In the genomic region with DNA sequence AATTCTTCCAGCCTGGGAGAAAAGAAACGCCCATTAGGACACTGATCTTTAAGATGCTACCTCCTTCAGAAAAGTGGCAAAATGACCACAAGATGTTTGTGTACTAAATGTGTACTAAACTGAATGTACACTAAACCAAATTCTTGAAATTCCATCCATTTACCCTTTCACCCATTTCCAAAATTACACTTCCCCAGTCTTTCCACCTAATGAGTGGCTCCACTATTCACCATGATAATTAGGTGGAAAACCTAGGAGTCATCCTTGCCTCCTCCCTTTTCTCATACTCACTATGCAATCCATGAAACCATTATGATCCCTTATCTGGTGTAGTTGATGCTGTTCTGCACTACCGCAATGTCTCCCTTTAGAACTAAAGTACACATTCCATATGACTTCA, we compare ENCODE assay signal across 15 cellular contexts.
DNase-seq lines count a peak whose midpoint lies in the region; ATAC-seq and TF ChIP-seq lines count a peak whose summit lies in the region.
"Had no signal": no experiment of that assay in that cellular context is flagged by ENCODE, and none has a peak within 500 bp of the region (broad histone marks: within the 10 kb centered on the region; RNA-seq: fewer than 3 reads in every experiment).

No MANE protein-coding gene starts in this region.

- no peak for ATAC-seq in CD8-positive, alpha-beta T cell
- no peak for ATAC-seq in HG02610 (IDR thresholded peaks at IDR 0.05; ENCODE audit: unreplicated experiment)

- H3K36me3 ChIP-seq in cardiac muscle cell (no peaks in the 10 kb centered on the region), left ventricle myocardium inferior (no peaks in the 10 kb centered on the region), mesenchymal stem cell (ENCODE audit: control insufficient read depth in 1 of 2, insufficient read depth in 2 of 2, low read depth in 1 of 2, low read length in 2 of 2) (no peaks in the 10 kb centered on the region)
- H3K36me3 ChIP-seq in CD8-positive, alpha-beta T cell (ENCODE audit: insufficient read depth, low read length), result no peaks in the 10 kb centered on the region

- H4K91ac ChIP-seq in mesenchymal stem cell (ENCODE audit: low read length), result peak overlapping the region; percentile 93

- H3K4me3 ChIP-seq in cardiac muscle cell (no peak overlapping the region), left ventricle myocardium inferior (no peak overlapping the region), mesenchymal stem cell (ENCODE audit: insufficient read depth in 1 of 2, low read depth in 1 of 2, low read length in 2 of 2) (no peak overlapping the region)
- H3K4me3 ChIP-seq in CD8-positive, alpha-beta T cell (ENCODE audit: low read depth, low read length), result no peak overlapping the region

- H3K23ac ChIP-seq in mesenchymal stem cell (ENCODE audit: low read length in 2 of 2), result no peak overlapping the region

- H3K9me3 Mint-ChIP-seq in type B pancreatic cell, result no peaks in the 10 kb centered on the region
- H3K9me3 Mint-ChIP-seq in CD8-positive, alpha-beta T cell, result no peaks in the 10 kb centered on the region
- H3K9me3 Mint-ChIP-seq: activated naive CD8-positive, alpha-beta T cell treated with anti-CD3 and anti-CD28 coated beads for 36 hours; neural crest cell; WTC11 had no signal

- CTCF ChIA-PET in CD8-positive, alpha-beta T cell (lab: Charles Lee), result no interaction called here

- no peak overlapping the region for H3K4me2 ChIP-seq in mesenchymal stem cell (ENCODE audit: low read length, poor library complexity, severe bottlenecking)

- H3K9me3 ChIP-seq in cardiac muscle cell (ENCODE audit: low read depth), result no peaks in the 10 kb centered on the region
- no peaks in the 10 kb centered on the region for H3K9me3 ChIP-seq in left ventricle myocardium inferior (replicated peaks)
- H3K9me3 ChIP-seq in mesenchymal stem cell (ENCODE audit: control insufficient read depth, low read length), result no peaks in the 10 kb centered on the region
- H3K9me3 ChIP-seq in CD8-positive, alpha-beta T cell (ENCODE audit: low read length), result no peaks in the 10 kb centered on the region

- peak overlapping the region; percentile 88 for H3K27ac ChIP-seq in cardiac muscle cell
- H3K27ac ChIP-seq in left ventricle myocardium inferior (replicated peaks), result no peak overlapping the region
- peak overlapping the region; percentile 88 for H3K27ac ChIP-seq in mesenchymal stem cell (ENCODE audit: low read length, poor library complexity, severe bottlenecking)
- no peak overlapping the region for H3K27ac ChIP-seq in CD8-positive, alpha-beta T cell (ENCODE audit: low read depth, low read length)

- H3K27me3 ChIP-seq in cardiac muscle cell (no peaks in the 10 kb centered on the region), left ventricle myocardium inferior (ENCODE audit: low read depth) (no peaks in the 10 kb centered on the region), mesenchymal stem cell (ENCODE audit: control insufficient read depth in 1 of 2, insufficient read depth in 1 of 2, low read length in 2 of 2) (no peaks in the 10 kb centered on the region)
- H3K27me3 ChIP-seq in CD8-positive, alpha-beta T cell (ENCODE audit: insufficient read depth, low read length), result no peaks in the 10 kb centered on the region

- POLR2A ChIA-PET in CD8-positive, alpha-beta T cell (lab: Charles Lee), result no interaction called here

- H2BK5ac ChIP-seq in mesenchymal stem cell (ENCODE audit: low read depth, low read length, poor library complexity, severe bottlenecking), result peak overlapping the region; percentile 10

- peak in 1 of 2 donors; percentile 50 for DNase-seq in cardiac muscle cell (ENCODE audit: low read depth in 1 of 2, low spot score in 1 of 2)
- DNase-seq in left ventricle myocardium inferior, result no peak
- DNase-seq in astrocyte of the hippocampus (ENCODE audit: low read depth, low spot score), result peak; percentile 43
- DNase-seq in mesenchymal stem cell, result peak; percentile 66
- DNase-seq in type B pancreatic cell (ENCODE audit: extremely low spot score, unreplicated experiment), result no peak
- no peak for DNase-seq in CD8-positive, alpha-beta T cell
- DNase-seq in UCSD-AML1 (lab: John Stamatoyannopoulos, UW; ENCODE audit: unreplicated experiment), result no peak
- DNase-seq: activated CD8-positive, alpha-beta memory T cell treated with anti-CD3 and anti-CD28 coated beads, Interleukin-2, amount 50 U/mL, for 4 hours; COR-L47; NCI-H1436; stimulated activated naive CD4-positive, alpha-beta T cell had no signal

- 21% methylated on average over 1 of the region's 2 CpGs for WGBS in mesenchymal stem cell

- peak overlapping the region; percentile 64 for H3K9ac ChIP-seq in mesenchymal stem cell (ENCODE audit: low read length)

- H3K27me3 Mint-ChIP-seq in type B pancreatic cell, result peaks cover 2% of the 10 kb centered on the region
- H3K27me3 Mint-ChIP-seq in CD8-positive, alpha-beta T cell (ENCODE audit: low read depth), result peaks cover 18% of the 10 kb centered on the region

- intact Hi-C loops in left ventricle myocardium inferior (cut with micrococcal nuclease), result no loop called here
- intact Hi-C loops in CD8-positive, alpha-beta T cell (cut with DNase I, micrococcal nuclease), result loop anchor here (5.0 kb wide), 3 partner anchors 299 to 421 kb away; no protein-coding TSS in a partner anchor

- peak overlapping the region; percentile 88 for H4K8ac ChIP-seq in mesenchymal stem cell (ENCODE audit: low read length)

- H3K18ac ChIP-seq in mesenchymal stem cell (ENCODE audit: low read depth in 1 of 2, low read length in 2 of 2), result peak overlapping the region; percentile 95 to 96

- peak overlapping the region; percentile 94 to 99 for H2BK12ac ChIP-seq in mesenchymal stem cell (ENCODE audit: low read length in 2 of 2)

- H2AFZ ChIP-seq in mesenchymal stem cell (ENCODE audit: low read depth, low read length), result no peak overlapping the region

- no peaks in the 10 kb centered on the region for H3K79me1 ChIP-seq in mesenchymal stem cell (replicated peaks; ENCODE audit: low read length, poor library complexity, severe bottlenecking)

- H2AK5ac ChIP-seq in mesenchymal stem cell (ENCODE audit: low read length, severe bottlenecking), result peak overlapping the region; percentile 99

- no peak overlapping the region for H2BK15ac ChIP-seq in mesenchymal stem cell (ENCODE audit: low read depth, poor library complexity, severe bottlenecking)

- H3K4me1 Mint-ChIP-seq in type B pancreatic cell (ENCODE audit: unreplicated experiment), result peaks cover 21% of the 10 kb centered on the region
- peaks cover 3% of the 10 kb centered on the region for H3K4me1 Mint-ChIP-seq in CD8-positive, alpha-beta T cell (ENCODE audit: low read depth)

- peak overlapping the region; percentile 84 for H3K27ac Mint-ChIP-seq in type B pancreatic cell
- H3K27ac Mint-ChIP-seq in CD8-positive, alpha-beta T cell, result no peak overlapping the region
- H3K27ac Mint-ChIP-seq: activated naive CD8-positive, alpha-beta T cell treated with anti-CD3 and anti-CD28 coated beads for 36 hours; WTC11 had no signal

- H3K36me3 Mint-ChIP-seq in type B pancreatic cell, result no peaks in the 10 kb centered on the region
- H3K36me3 Mint-ChIP-seq in CD8-positive, alpha-beta T cell, result no peaks in the 10 kb centered on the region
- H3K36me3 Mint-ChIP-seq: activated naive CD8-positive, alpha-beta T cell treated with anti-CD3 and anti-CD28 coated beads for 36 hours; WTC11 had no signal

- peak overlapping the region; percentile 69 for H2BK120ac ChIP-seq in mesenchymal stem cell (ENCODE audit: low read depth, low read length)

- H3K4me1 ChIP-seq in cardiac muscle cell (ENCODE audit: low read depth) (peaks cover 23% of the 10 kb centered on the region), left ventricle myocardium inferior (peaks cover 33% of the 10 kb centered on the region), mesenchymal stem cell (ENCODE audit: control insufficient read depth, insufficient read depth, low read depth, low read length) (peaks cover 4% of the 10 kb centered on the region)
- H3K4me1 ChIP-seq in CD8-positive, alpha-beta T cell (ENCODE audit: insufficient read depth, low read length), result no peaks in the 10 kb centered on the region

- TF ChIP-seq CTCF in cardiac muscle cell (IDR thresholded peaks at IDR 0.05; ENCODE audit: low read depth, low read length), result no peak
- no peak for TF ChIP-seq CTCF in left ventricle myocardium inferior (IDR thresholded peaks at IDR 0.05; ENCODE audit: borderline replicate concordance)
- no peak for TF ChIP-seq CTCF in type B pancreatic cell (conservative IDR thresholded peaks at IDR 0.05)
- no peak for TF ChIP-seq CTCF in CD8-positive, alpha-beta T cell (IDR thresholded peaks at IDR 0.05)

- peak overlapping the region; percentile 73 to 75 for H3K4ac ChIP-seq in mesenchymal stem cell (ENCODE audit: low read depth in 1 of 2, low read length in 2 of 2)

- no peak overlapping the region for H3K4me3 Mint-ChIP-seq in type B pancreatic cell
- no peak overlapping the region for H3K4me3 Mint-ChIP-seq in CD8-positive, alpha-beta T cell
- H3K4me3 Mint-ChIP-seq: activated naive CD8-positive, alpha-beta T cell treated with anti-CD3 and anti-CD28 coated beads for 36 hours; neural crest cell; WTC11 had no signal

- peak overlapping the region in 1 of 2 experiments; percentile 92 for H3K14ac ChIP-seq in mesenchymal stem cell (ENCODE audit: low read length in 2 of 2)

Comparison
In these comparisons a context has a peak if more than half of its experiments do, and no peak if none do; other contexts are left out.
1. H3K27ac ChIP-seq: peak in cardiac muscle cell (single experiment) and mesenchymal stem cell (single experiment); none in left ventricle myocardium inferior (single experiment) and CD8-positive, alpha-beta T cell (single experiment).
2. DNase-seq: peak in astrocyte of the hippocampus (single experiment) and mesenchymal stem cell (single experiment); none in left ventricle myocardium inferior (single experiment), type B pancreatic cell (single experiment), CD8-positive, alpha-beta T cell (0 of 7) and UCSD-AML1 (single experiment).